23 cellular contexts compared by ENCODE assay signal in genomic region chr3:45873638-45874037, GRCh38. TPM values are rescaled to one million over a fixed set of nuclear protein-coding genes. Genes with fewer than 3 reads are reported as not detected.
DNase-seq lines count a peak whose midpoint lies in the region; ATAC-seq lines count a peak whose summit lies in the region.
"Had no signal": no experiment of that assay in that cellular context is flagged by ENCODE, and none has a peak within 500 bp of the region (broad histone marks: within the 10 kb centered on the region; RNA-seq: fewer than 3 reads in every experiment).

No MANE protein-coding gene starts in this region.

- H3K9me3 ChIP-seq in KOPT-K1 (ENCODE audit: insufficient read depth, low read length, poor library complexity, severe bottlenecking): no peaks in the 10 kb centered on the region
- H3K9me3 ChIP-seq: BLaER1 had no signal

- CTCF ChIA-PET in activated naive CD4-positive, alpha-beta T cell treated with anti-CD3 and anti-CD28 coated beads for 36 hours (lab: Charles Lee): interaction anchor here (1.2 kb wide), 1 partner anchor 131 kb away, joined by 3 read pairs; no protein-coding TSS in a partner anchor

- H3K27me3 Mint-ChIP-seq in activated naive CD4-positive, alpha-beta T cell treated with anti-CD3 and anti-CD28 coated beads, Interleukin-2, amount 50 U/mL, for 24 hours: no peaks in the 10 kb centered on the region
- peaks cover 40% of the 10 kb centered on the region for H3K27me3 Mint-ChIP-seq in activated naive CD4-positive, alpha-beta T cell treated with anti-CD3 and anti-CD28 coated beads for 36 hours (ENCODE audit: low read depth)
- peaks cover 64% of the 10 kb centered on the region for H3K27me3 Mint-ChIP-seq in activated naive CD8-positive, alpha-beta T cell treated with anti-CD3 and anti-CD28 coated beads for 36 hours

- H3K4me3 Mint-ChIP-seq in activated naive CD4-positive, alpha-beta T cell treated with anti-CD3 and anti-CD28 coated beads, Interleukin-2, amount 50 U/mL, for 24 hours: no peak overlapping the region
- no peak overlapping the region for H3K4me3 Mint-ChIP-seq in activated naive CD4-positive, alpha-beta T cell treated with anti-CD3 and anti-CD28 coated beads for 36 hours
- H3K4me3 Mint-ChIP-seq in activated naive CD8-positive, alpha-beta T cell treated with anti-CD3 and anti-CD28 coated beads for 36 hours: no peak overlapping the region
- H3K4me3 Mint-ChIP-seq: B cell; CD8-positive, alpha-beta memory T cell; HFFc6 had no signal

- peak overlapping the region; percentile 13 for H3K27ac Mint-ChIP-seq in activated naive CD4-positive, alpha-beta T cell treated with anti-CD3 and anti-CD28 coated beads, Interleukin-2, amount 50 U/mL, for 24 hours
- no peak overlapping the region for H3K27ac Mint-ChIP-seq in activated naive CD4-positive, alpha-beta T cell treated with anti-CD3 and anti-CD28 coated beads for 36 hours
- no peak overlapping the region for H3K27ac Mint-ChIP-seq in activated naive CD8-positive, alpha-beta T cell treated with anti-CD3 and anti-CD28 coated beads for 36 hours
- H3K27ac Mint-ChIP-seq: B cell; CD4-positive, CD25-positive, alpha-beta regulatory T cell; HFFc6 had no signal

- peaks cover 7% of the 10 kb centered on the region for H3K9me3 Mint-ChIP-seq in activated naive CD4-positive, alpha-beta T cell treated with anti-CD3 and anti-CD28 coated beads, Interleukin-2, amount 50 U/mL, for 24 hours
- peaks cover 4% of the 10 kb centered on the region for H3K9me3 Mint-ChIP-seq in activated naive CD4-positive, alpha-beta T cell treated with anti-CD3 and anti-CD28 coated beads for 36 hours
- H3K9me3 Mint-ChIP-seq in activated naive CD8-positive, alpha-beta T cell treated with anti-CD3 and anti-CD28 coated beads for 36 hours: peaks cover 6% of the 10 kb centered on the region
- H3K9me3 Mint-ChIP-seq: HFFc6 had no signal

- no peak for DNase-seq in activated naive CD4-positive, alpha-beta T cell treated with anti-CD3 and anti-CD28 coated beads for 36 hours
- no peak for DNase-seq in left colon
- no peak for DNase-seq in activated CD4-positive, alpha-beta T cell treated with anti-CD3 and anti-CD28 coated beads, Interleukin-2, amount 50 U/mL, for 48 hours
- no peak for DNase-seq in activated naive CD8-positive, alpha-beta T cell treated with anti-CD3 and anti-CD28 coated beads for 36 hours
- DNase-seq in AG20443 (ENCODE audit: low spot score): no peak
- DNase-seq: CD4-positive, CD25-positive, alpha-beta regulatory T cell; CD8-positive, alpha-beta memory T cell; DMS153; EL; GDM1; GM23248; H7; HCEC 1CT; HFFc6 had no signal

- H3K4me1 Mint-ChIP-seq in activated naive CD4-positive, alpha-beta T cell treated with anti-CD3 and anti-CD28 coated beads, Interleukin-2, amount 50 U/mL, for 24 hours: peaks cover 42% of the 10 kb centered on the region
- peaks cover 18% of the 10 kb centered on the region for H3K4me1 Mint-ChIP-seq in activated naive CD4-positive, alpha-beta T cell treated with anti-CD3 and anti-CD28 coated beads for 36 hours (ENCODE audit: low read depth)
- H3K4me1 Mint-ChIP-seq in activated naive CD8-positive, alpha-beta T cell treated with anti-CD3 and anti-CD28 coated beads for 36 hours: peaks cover 39% of the 10 kb centered on the region

- intact Hi-C loops in activated naive CD4-positive, alpha-beta T cell treated with anti-CD3 and anti-CD28 coated beads for 36 hours (cut with micrococcal nuclease): no loop called here
- intact Hi-C loops in left colon (cut with DNase I, micrococcal nuclease): no loop called here

- peak overlapping the region; percentile 86 for H3K27ac ChIP-seq in KOPT-K1 (ENCODE audit: low read depth, low read length, poor library complexity, severe bottlenecking)
- H3K27ac ChIP-seq: BLaER1, C4-2B, GM23248 had no signal

- peaks cover 4% of the 10 kb centered on the region for H3K36me3 Mint-ChIP-seq in activated naive CD4-positive, alpha-beta T cell treated with anti-CD3 and anti-CD28 coated beads, Interleukin-2, amount 50 U/mL, for 24 hours
- H3K36me3 Mint-ChIP-seq in activated naive CD4-positive, alpha-beta T cell treated with anti-CD3 and anti-CD28 coated beads for 36 hours (ENCODE audit: low read depth): no peaks in the 10 kb centered on the region
- H3K36me3 Mint-ChIP-seq in activated naive CD8-positive, alpha-beta T cell treated with anti-CD3 and anti-CD28 coated beads for 36 hours: peaks cover 6% of the 10 kb centered on the region

- peaks cover 15% of the 10 kb centered on the region for H3K36me3 ChIP-seq in KOPT-K1 (ENCODE audit: insufficient read depth, low read length)
- H3K36me3 ChIP-seq: BLaER1 had no signal

- peak; percentile 47 for ATAC-seq in left colon
- ATAC-seq: GM12878 had no signal

RNA-seq across cellular contexts. Expression of gene CCR9, which starts 12.7 kb away (rescaled TPM):
- not detected for total RNA-seq in activated naive CD4-positive, alpha-beta T cell treated with anti-CD3 and anti-CD28 coated beads for 36 hours
- under 1 TPM; 0.12 to 0.34 TPM for total RNA-seq in left colon
- not detected for total RNA-seq in activated naive CD8-positive, alpha-beta T cell treated with anti-CD3 and anti-CD28 coated beads for 36 hours
- total RNA-seq: A172; A673; CD4-positive, CD25-positive, alpha-beta regulatory T cell; GM23248; H1; H7; HFFc6 had no signal

RNA-seq across cellular contexts. Expression of gene LZTFL1, which starts 31.7 kb away (rescaled TPM):
- total RNA-seq in activated naive CD4-positive, alpha-beta T cell treated with anti-CD3 and anti-CD28 coated beads for 36 hours: 1 to 10 TPM; 3.6 to 4.1 TPM
- total RNA-seq in left colon: 10 to 100 TPM in 1 of 2 donors, 1 to 10 TPM in 1; 9.8 to 11.2 TPM
- total RNA-seq in activated naive CD8-positive, alpha-beta T cell treated with anti-CD3 and anti-CD28 coated beads for 36 hours: 1 to 10 TPM; 4.7 to 7.5 TPM
